ENCODE assay signal across 8 cellular contexts in genomic region chr2:28516430-28516829, GRCh38. TPM values are rescaled to one million over a fixed set of nuclear protein-coding genes. Genes with fewer than 3 reads are reported as not detected.
"Had no signal": no experiment of that assay in that cellular context is flagged by ENCODE, and none has a peak within 500 bp of the region (broad histone marks: within the 10 kb centered on the region; RNA-seq: fewer than 3 reads in every experiment).

No MANE protein-coding gene starts in this region.

- ATAC-seq: HCT116 had no signal

- H3K4me1 ChIP-seq: HAP-1 had no signal

- H3K4me3 ChIP-seq: GM23248, HAP-1 had no signal

- H3K36me3 ChIP-seq: HAP-1 had no signal

- H3K9me3 Mint-ChIP-seq: HFFc6 had no signal

- H3K9me3 ChIP-seq: HAP-1 had no signal

- H3K9ac ChIP-seq: GM23248 had no signal

- H3K27ac Mint-ChIP-seq: HFFc6 had no signal

- H3K4me3 Mint-ChIP-seq: HFFc6 had no signal

- H2AFZ ChIP-seq: GM23248 had no signal

- DNase-seq: GM23248, GOT3, H7, HFFc6, IMR-90 had no signal

- H3K27ac ChIP-seq: GM23248 had no signal

RNA-seq across cellular contexts. Expression of gene PLB1, which starts 20.6 kb away (rescaled TPM):
- total RNA-seq: H7, HT-29 had no signal
